10 cellular contexts compared by ENCODE assay signal in the genomic region with DNA sequence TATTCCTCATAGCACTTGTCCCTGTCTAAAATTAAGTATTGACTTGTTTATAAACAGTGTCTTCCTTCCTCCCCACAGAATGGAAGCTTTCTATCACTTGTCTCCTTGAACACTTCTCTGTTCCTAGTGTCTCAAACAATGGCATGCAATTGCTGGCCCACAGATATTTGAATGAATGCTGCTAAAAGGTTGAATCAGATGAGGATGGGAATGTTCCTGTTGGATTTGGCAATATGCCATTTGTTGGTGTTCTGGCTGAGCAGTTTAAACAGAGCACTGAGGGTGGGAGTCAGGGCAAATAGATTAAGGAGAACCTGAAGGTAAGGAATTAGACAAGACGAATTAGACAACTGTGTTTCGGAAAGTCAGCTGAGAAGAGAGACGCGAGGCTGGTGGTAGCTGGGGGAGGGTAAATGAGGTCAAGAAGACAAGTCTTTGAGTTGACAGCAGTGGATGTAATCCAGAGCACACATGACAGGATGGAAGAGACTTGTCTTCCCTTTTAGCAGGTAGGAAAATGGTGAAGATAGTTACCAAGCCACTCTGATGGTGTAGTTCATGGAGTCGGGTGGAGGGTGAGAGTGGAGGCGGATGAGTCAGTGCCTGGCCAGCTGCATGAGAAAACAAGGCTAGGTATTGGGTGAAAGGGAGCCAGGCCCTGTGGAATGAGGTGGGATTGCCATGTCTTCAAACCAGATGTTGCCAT. TPM values are rescaled to one million over a fixed set of nuclear protein-coding genes. Genes with fewer than 3 reads are reported as not detected.
DNase-seq lines count a peak whose midpoint lies in the region; ATAC-seq and TF ChIP-seq lines count a peak whose summit lies in the region.
"Had no signal": no experiment of that assay in that cellular context is flagged by ENCODE, and none has a peak within 500 bp of the region (broad histone marks: within the 10 kb centered on the region; RNA-seq: fewer than 3 reads in every experiment).

No MANE protein-coding gene starts in this region.

- DNase-seq in activated T-cell treated with anti-CD3 and anti-CD28 coated beads, Interleukin-2, amount 50 U/mL, for 48 hours: peak; percentile 67 to 74
- DNase-seq in activated T-cell treated with anti-CD3 and anti-CD28 coated beads for 4 hours (no peak), NCI-H82 (lab: John Stamatoyannopoulos, UW) (peak; percentile 71), fibroblast of peridontal ligament (ENCODE audit: extremely low read depth) (peak; percentile 26), adrenal gland (no peak), PC-9 (no peak)
- DNase-seq in stimulated activated CD4-positive, alpha-beta T cell treated with anti-CD3 and anti-CD28 coated beads, TNF-alpha, amount 100 ng/mL, for 48 hours (ENCODE audit: low read depth in 3 of 3): peak in 2 of 3 donors; percentile 18 to 38
- DNase-seq: activated CD4-positive, alpha-beta T cell treated with anti-CD3 and anti-CD28 coated beads for 4 hours; effector CD4-positive, alpha-beta T cell had no signal

- H3K4me3 ChIP-seq in adrenal gland (no peak overlapping the region), PC-9 (no peak overlapping the region)

- no peaks in the 10 kb centered on the region for H3F3A ChIP-seq in PC-9 (ENCODE audit: insufficient read depth, low read depth)

- H2AFZ ChIP-seq in PC-9: no peak overlapping the region

- no peak overlapping the region for H3K4me2 ChIP-seq in PC-9

- no TSS peak for BruUV-seq in PC-9 (replicated peaks; lab: Mats Ljungman, UMichigan)

- TF ChIP-seq CTCF in adrenal gland (IDR thresholded peaks at IDR 0.05) (no peak), PC-9 (conservative IDR thresholded peaks at IDR 0.05) (no peak)

- H3K4me1 ChIP-seq in adrenal gland (replicated peaks in 1 of 2) (no peaks in the 10 kb centered on the region), PC-9 (replicated peaks; ENCODE audit: insufficient read depth) (no peaks in the 10 kb centered on the region; the same call in 1 of the 2 replicates)

- CTCF ChIA-PET in PC-9 (lab: Charles Lee): no interaction called here

- POLR2A ChIA-PET in PC-9 (lab: Charles Lee; ENCODE audit: unreplicated experiment): no interaction called here

- H3K9me3 ChIP-seq in adrenal gland (replicated peaks in 1 of 3): no peaks in the 10 kb centered on the region
- H3K9me3 ChIP-seq in PC-9 (ENCODE audit: insufficient read depth, low read depth): no peaks in the 10 kb centered on the region

- H3K27me3 ChIP-seq in adrenal gland (no peaks in the 10 kb centered on the region), PC-9 (ENCODE audit: insufficient read depth, low read depth) (no peaks in the 10 kb centered on the region)

- intact Hi-C loops in adrenal gland (cut with DNase I) (no loop called here), PC-9 (cut with micrococcal nuclease; ENCODE audit: unreplicated experiment) (no loop called here)

- H4K20me1 ChIP-seq in PC-9 (ENCODE audit: insufficient read depth): no peaks in the 10 kb centered on the region

- H3K9me2 ChIP-seq in PC-9 (ENCODE audit: insufficient read depth): no peaks in the 10 kb centered on the region

- 85 to 91% (median 88%) methylated on average over 6 of the region's 6 CpGs for WGBS in adrenal gland, 4 donors

- no peak for TF ChIP-seq POLR2A in adrenal gland (IDR thresholded peaks at IDR 0.05)

- no peaks in the 10 kb centered on the region for H3K79me2 ChIP-seq in PC-9 (ENCODE audit: low read depth)

- H3K36me3 ChIP-seq in adrenal gland (replicated peaks in 1 of 2) (peaks cover 0 to 32% of the 10 kb centered on the region in 2 donors), PC-9 (ENCODE audit: low read depth) (no peaks in the 10 kb centered on the region)

- H3K27ac ChIP-seq in adrenal gland (no peak overlapping the region), PC-9 (no peak overlapping the region)

- no peak for ATAC-seq in HG03521 (IDR thresholded peaks at IDR 0.05; ENCODE audit: unreplicated experiment)

RNA-seq across cellular contexts. Expression of gene GNRH2, which starts 58.3 kb away (rescaled TPM):
- total RNA-seq in adrenal gland: under 1 TPM in 2 of 8 donors, not detected in 6; 0.34 to 0.65 TPM
- 1 to 10 TPM in 2 of 3 donors, not detected in 1; 3.1 to 4.2 TPM for polyA plus RNA-seq in adrenal gland
- 0.65 and 1.1 TPM in 2 replicates for total RNA-seq in PC-9 (2021)

Comparison
In these comparisons a context has a peak if more than half of its experiments do, and no peak if none do; other contexts are left out.
1. DNase-seq: peak in activated T-cell treated with anti-CD3 and anti-CD28 coated beads, Interleukin-2, amount 50 U/mL, for 48 hours (2 of 2), NCI-H82 (single experiment), fibroblast of peridontal ligament (single experiment) and stimulated activated CD4-positive, alpha-beta T cell treated with anti-CD3 and anti-CD28 coated beads, TNF-alpha, amount 100 ng/mL, for 48 hours (2 of 3); none in activated T-cell treated with anti-CD3 and anti-CD28 coated beads for 4 hours (single experiment), adrenal gland (0 of 7) and PC-9 (0 of 2).